1 cellular context compared by ENCODE assay signal in the genomic region with DNA sequence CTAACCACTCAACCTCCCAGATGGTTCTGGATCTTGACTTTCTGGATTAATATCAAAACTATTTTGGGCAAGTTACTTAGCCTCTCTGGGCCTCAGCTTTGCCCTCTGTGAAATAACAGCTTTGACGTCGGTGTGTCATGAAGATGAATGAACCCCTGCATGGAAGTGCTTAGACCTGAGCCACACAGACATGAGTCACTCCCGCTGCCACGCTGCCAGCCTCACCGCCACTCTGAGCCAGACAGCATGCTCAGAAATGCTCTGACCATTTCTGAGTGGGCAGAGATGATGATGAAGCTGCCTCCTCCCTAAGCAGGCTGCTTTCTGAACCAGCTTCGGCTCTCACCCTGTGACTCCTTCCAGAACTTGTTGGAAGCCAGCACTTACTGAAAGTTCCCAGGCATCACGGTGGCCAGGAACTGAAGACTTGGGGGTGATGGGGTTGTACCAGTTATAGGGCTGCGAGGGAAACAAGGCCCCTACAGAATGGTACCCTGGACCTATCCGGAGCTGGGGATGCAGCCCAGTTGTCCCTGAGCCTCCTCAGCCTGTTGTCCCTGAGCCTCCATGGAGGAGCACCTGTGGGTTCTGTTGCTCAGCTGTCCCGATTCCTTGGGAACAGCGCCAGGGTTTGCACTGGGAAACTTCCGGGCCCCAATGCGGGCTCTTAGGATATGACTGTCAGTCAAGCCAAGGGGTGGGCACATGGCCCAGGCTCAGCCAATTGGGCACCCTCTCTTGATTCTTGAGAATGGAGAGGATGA.
TF ChIP-seq lines count a peak whose summit lies in the region.

No MANE protein-coding gene starts in this region.

TF ChIP-seq in GM23338, 12 proteins besides CTCF, POLR2A, EP300 and RAD21 (continued from another document):
- TF ChIP-seq, protein P1, sequence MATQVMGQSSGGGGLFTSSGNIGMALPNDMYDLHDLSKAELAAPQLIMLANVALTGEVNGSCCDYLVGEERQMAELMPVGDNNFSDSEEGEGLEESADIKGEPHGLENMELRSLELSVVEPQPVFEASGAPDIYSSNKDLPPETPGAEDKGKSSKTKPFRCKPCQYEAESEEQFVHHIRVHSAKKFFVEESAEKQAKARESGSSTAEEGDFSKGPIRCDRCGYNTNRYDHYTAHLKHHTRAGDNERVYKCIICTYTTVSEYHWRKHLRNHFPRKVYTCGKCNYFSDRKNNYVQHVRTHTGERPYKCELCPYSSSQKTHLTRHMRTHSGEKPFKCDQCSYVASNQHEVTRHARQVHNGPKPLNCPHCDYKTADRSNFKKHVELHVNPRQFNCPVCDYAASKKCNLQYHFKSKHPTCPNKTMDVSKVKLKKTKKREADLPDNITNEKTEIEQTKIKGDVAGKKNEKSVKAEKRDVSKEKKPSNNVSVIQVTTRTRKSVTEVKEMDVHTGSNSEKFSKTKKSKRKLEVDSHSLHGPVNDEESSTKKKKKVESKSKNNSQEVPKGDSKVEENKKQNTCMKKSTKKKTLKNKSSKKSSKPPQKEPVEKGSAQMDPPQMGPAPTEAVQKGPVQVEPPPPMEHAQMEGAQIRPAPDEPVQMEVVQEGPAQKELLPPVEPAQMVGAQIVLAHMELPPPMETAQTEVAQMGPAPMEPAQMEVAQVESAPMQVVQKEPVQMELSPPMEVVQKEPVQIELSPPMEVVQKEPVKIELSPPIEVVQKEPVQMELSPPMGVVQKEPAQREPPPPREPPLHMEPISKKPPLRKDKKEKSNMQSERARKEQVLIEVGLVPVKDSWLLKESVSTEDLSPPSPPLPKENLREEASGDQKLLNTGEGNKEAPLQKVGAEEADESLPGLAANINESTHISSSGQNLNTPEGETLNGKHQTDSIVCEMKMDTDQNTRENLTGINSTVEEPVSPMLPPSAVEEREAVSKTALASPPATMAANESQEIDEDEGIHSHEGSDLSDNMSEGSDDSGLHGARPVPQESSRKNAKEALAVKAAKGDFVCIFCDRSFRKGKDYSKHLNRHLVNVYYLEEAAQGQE (IDR thresholded peaks at IDR 0.05; ENCODE audit: unreplicated experiment): no peak
- no peak for TF ChIP-seq ZNF462 (CRISPR knock-in tag; IDR thresholded peaks at IDR 0.05)
- no peak for TF ChIP-seq POLR2AphosphoS5 (IDR thresholded peaks at IDR 0.05; ENCODE audit: low read depth)
- no peak for TF ChIP-seq JUNB (IDR thresholded peaks at IDR 0.05; ENCODE audit: unreplicated experiment)
- no peak for TF ChIP-seq CREB1 (CRISPR knock-in tag; IDR thresholded peaks at IDR 0.05; ENCODE audit: low read depth)
- TF ChIP-seq ZNF114 (CRISPR knock-in tag; IDR thresholded peaks at IDR 0.05): no peak
